26 cellular contexts compared by ENCODE assay signal in the genomic region with DNA sequence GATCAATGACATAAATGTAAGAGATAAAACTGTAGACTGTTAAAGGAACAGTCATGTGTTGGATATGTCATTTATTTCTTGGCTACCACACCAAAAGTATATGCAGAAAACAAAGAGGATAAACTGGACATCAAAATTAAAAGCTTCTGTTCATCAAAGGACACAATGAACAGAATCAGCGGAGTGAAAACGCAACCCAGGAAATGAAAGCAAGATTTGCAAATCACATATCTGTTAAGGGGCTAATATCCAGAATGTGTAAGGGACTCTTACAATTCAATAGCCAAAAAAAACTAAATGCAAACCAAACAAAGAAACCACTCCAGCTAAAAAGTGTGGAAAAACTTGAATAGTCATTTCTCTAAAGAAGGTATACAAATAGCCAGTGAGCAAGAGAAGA.
DNase-seq lines count a peak whose midpoint lies in the region; ATAC-seq and TF ChIP-seq lines count a peak whose summit lies in the region.
"Had no signal": no experiment of that assay in that cellular context is flagged by ENCODE, and none has a peak within 500 bp of the region (broad histone marks: within the 10 kb centered on the region; RNA-seq: fewer than 3 reads in every experiment).

No MANE protein-coding gene starts in this region.

- POLR2A ChIA-PET in activated B cell treated with CpG ODN at 0.5 μM for 24 hours (lab: Charles Lee), result interaction anchor here (0.6 to 1.2 kb wide), 2 partner anchors 20 to 33 kb away, joined by 3 read pairs; no protein-coding TSS in a partner anchor

- no peaks in the 10 kb centered on the region for H3K27me3 ChIP-seq in GM06990 (replicated peaks; ENCODE audit: control insufficient read depth, insufficient read depth, low read length)
- H3K27me3 ChIP-seq: foreskin keratinocyte, upper lobe of left lung had no signal

- intact Hi-C loops in activated B cell treated with CpG ODN at 0.5 μM for 24 hours (cut with micrococcal nuclease), result loop anchor here (1.0 kb wide), 1 partner anchor 15 kb away; no protein-coding TSS in a partner anchor

- H3K4me3 Mint-ChIP-seq in activated B cell treated with CpG ODN at 0.5 μM for 24 hours, result peak overlapping the region; percentile 81
- H3K4me3 Mint-ChIP-seq: activated T-cell treated with anti-CD3 and anti-CD28 coated beads, Interleukin-2, amount 50 U/mL, for 72 hours had no signal

- H3K27ac ChIP-seq in coronary artery, result no peak overlapping the region
- H3K27ac ChIP-seq: A549, foreskin keratinocyte, neutrophil, prostate gland, upper lobe of left lung had no signal

- H3K9me3 Mint-ChIP-seq in activated B cell treated with CpG ODN at 0.5 μM for 24 hours, result peaks cover 3% of the 10 kb centered on the region
- H3K9me3 Mint-ChIP-seq: activated T-cell treated with anti-CD3 and anti-CD28 coated beads, Interleukin-2, amount 50 U/mL, for 72 hours had no signal

- peak; percentile 29 for ATAC-seq in GM21367 (IDR thresholded peaks at IDR 0.05; ENCODE audit: unreplicated experiment)
- ATAC-seq in HG02885 (IDR thresholded peaks at IDR 0.05; ENCODE audit: poor library complexity, unreplicated experiment), result peak; percentile 56
- peak; percentile 56 for ATAC-seq in activated B cell treated with CpG ODN at 0.5 μM for 24 hours (ENCODE audit: low read depth)
- ATAC-seq: A549; activated T-cell treated with anti-CD3 and anti-CD28 coated beads, Interleukin-2, amount 50 U/mL, for 72 hours; foreskin keratinocyte; left colon had no signal

- H3K27ac Mint-ChIP-seq in activated B cell treated with CpG ODN at 0.5 μM for 24 hours, result peak overlapping the region; percentile 79
- H3K27ac Mint-ChIP-seq: activated T-cell treated with anti-CD3 and anti-CD28 coated beads, Interleukin-2, amount 50 U/mL, for 72 hours had no signal

- peaks cover 42% of the 10 kb centered on the region for H3K4me1 Mint-ChIP-seq in activated B cell treated with CpG ODN at 0.5 μM for 24 hours

- in situ Hi-C loops in KBM-7 (cut with MboI; ENCODE audit: low pct_unique_long_range_greater_than_20kb, low sequenced_read_pairs), result no loop called here

- TF ChIP-seq CTCF in GM06990 (IDR thresholded peaks at IDR 0.05; ENCODE audit: insufficient read depth, low read length, poor library complexity, severe bottlenecking) (no peak), activated B cell treated with CpG ODN at 0.5 μM for 24 hours (IDR thresholded peaks at IDR 0.05) (no peak), coronary artery (IDR thresholded peaks at IDR 0.05) (no peak)

- no peaks in the 10 kb centered on the region for H3K36me3 Mint-ChIP-seq in activated B cell treated with CpG ODN at 0.5 μM for 24 hours (ENCODE audit: low read depth)

- H3K4me3 ChIP-seq in GM06990 (replicated peaks; ENCODE audit: low read depth, low read length) (peak overlapping the region; percentile 16), coronary artery (no peak overlapping the region)
- H3K4me3 ChIP-seq: A549, prostate gland, upper lobe of left lung had no signal

- CTCF ChIA-PET in activated B cell treated with CpG ODN at 0.5 μM for 24 hours (lab: Charles Lee), result no interaction called here

- DNase-seq in GM06990 (ENCODE audit: extremely low read depth, insufficient read length) (no peak), activated B cell treated with CpG ODN at 0.5 μM for 24 hours (no peak), T1000 (lab: John Stamatoyannopoulos, UW) (no peak), KBM-7 (no peak), coronary artery (ENCODE audit: low spot score) (no peak)
- no peak for DNase-seq in activated T-cell treated with anti-CD3 and anti-CD28 coated beads, Interleukin-2, amount 50 U/mL, for 48 hours
- DNase-seq: activated CD4-positive, alpha-beta T cell treated with anti-CD3 and anti-CD28 coated beads for 48 hours; activated naive CD4-positive, alpha-beta T cell treated with Interleukin-2 at 50 U/mL for 16 hours; activated T-cell treated with anti-CD3 and anti-CD28 coated beads, Interleukin-2, amount 50 U/mL, for 72 hours; Caco-2; DMS79 treated with DMSO at 0.1 percent for 48 hours; effector memory CD4-positive, alpha-beta T cell; foreskin keratinocyte; left colon; NCI-H1092 treated with DMSO at 0.1 percent for 48 hours; NCI-H2029 treated with DMSO at 0.1 percent for 48 hours; NCI-H2227 treated with DMSO at 0.1 percent for 48 hours; NCI-H748 treated with DMSO at 0.1 percent for 48 hours; SK-N-SH; stimulated activated CD8-positive, alpha-beta memory T cell treated with anti-CD3 and anti-CD28 coated beads, Interleukin-4, amount 100 ng/mL, for 48 hours; upper lobe of left lung had no signal

- no peaks in the 10 kb centered on the region for H3K36me3 ChIP-seq in GM06990 (ENCODE audit: control insufficient read depth, insufficient read depth, low read length)
- H3K36me3 ChIP-seq: neutrophil, prostate gland, upper lobe of left lung had no signal

- no peaks in the 10 kb centered on the region for H3K27me3 Mint-ChIP-seq in activated B cell treated with CpG ODN at 0.5 μM for 24 hours
